8 cellular contexts compared by ENCODE assay signal in the genomic region with DNA sequence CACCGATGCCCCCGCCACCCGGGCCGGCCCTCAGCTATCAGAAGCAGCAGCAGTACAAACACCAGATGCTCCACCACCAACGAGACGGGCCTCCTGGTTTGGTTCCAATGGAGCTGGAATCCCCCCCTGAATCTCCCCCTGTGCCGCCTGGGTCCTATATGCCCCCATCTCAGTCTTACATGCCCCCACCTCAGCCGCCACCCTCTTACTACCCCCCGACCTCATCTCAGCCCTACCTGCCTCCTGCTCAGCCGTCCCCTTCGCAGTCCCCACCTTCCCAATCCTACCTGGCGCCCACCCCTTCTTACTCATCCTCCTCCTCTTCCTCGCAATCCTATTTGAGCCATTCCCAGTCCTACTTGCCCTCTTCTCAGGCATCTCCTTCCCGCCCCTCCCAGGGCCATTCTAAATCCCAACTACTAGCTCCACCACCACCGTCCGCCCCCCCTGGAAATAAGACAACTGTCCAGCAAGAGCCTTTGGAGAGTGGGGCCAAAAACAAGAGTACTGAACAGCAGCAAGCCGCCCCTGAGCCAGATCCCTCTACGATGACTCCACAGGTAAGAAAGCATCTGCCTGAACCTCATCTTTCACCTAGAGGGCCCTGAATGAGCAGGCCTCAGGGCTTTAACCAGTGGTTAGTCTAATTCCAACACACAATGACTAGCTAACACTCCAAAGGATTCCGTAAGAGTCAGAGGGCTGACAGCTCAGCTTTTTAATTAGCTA. TPM values are rescaled to one million over a fixed set of nuclear protein-coding genes. Genes with fewer than 3 reads are reported as not detected.
A peak's percentile ranks its signal among the peaks of the same experiment; 100 is the strongest.
DNase-seq lines count a peak whose midpoint lies in the region; ATAC-seq and TF ChIP-seq lines count a peak whose summit lies in the region.

No MANE protein-coding gene starts in this region.

- in situ Hi-C loops in mammary epithelial cell (cut with MboI; ENCODE audit: low sequenced_read_pairs in 2 of 2) = no loop called here

- peak overlapping the region; percentile 79 for H3K9ac ChIP-seq in mammary epithelial cell (ENCODE audit: insufficient read depth, low read length)

- DNase-seq in GM20000 (ENCODE audit: low spot score) = peak; percentile 15
- DNase-seq in RKO (ENCODE audit: low spot score) = peak; percentile 85
- DNase-seq in mammary epithelial cell = peak; percentile 67
- DNase-seq in left lung = peak in 1 of 2 donors; percentile 32
- DNase-seq in stimulated activated CD8-positive, alpha-beta memory T cell treated with anti-CD3 and anti-CD28 coated beads, Interleukin-7, amount 100 ng/mL, for 24 hours (ENCODE audit: low read depth) = peak; percentile 1
- DNase-seq in NCI-H510A treated with DMSO at 0.1 percent for 48 hours (lab: John Stamatoyannopoulos, UW) = no peak
- DNase-seq in NCI-H1694 (lab: John Stamatoyannopoulos, UW) = no peak

- CTCF ChIA-PET in mammary epithelial cell (lab: Charles Lee; ENCODE audit: low non-redundant PET) = interaction anchor here (0.6 to 0.7 kb wide), 4 partner anchors 41 to 455 kb away, joined by 3 to 5 read pairs (median 4); no protein-coding TSS in a partner anchor

- WGBS in mammary epithelial cell (ENCODE audit: low coverage, missing lambda C conversion rate) = 0% methylated on average over 6 of the region's 19 CpGs

- dilution Hi-C loops in mammary epithelial cell (cut with HindIII; ENCODE audit: low sequenced_read_pairs) = no loop called here

- H3K9me3 ChIP-seq in mammary epithelial cell (replicated peaks; ENCODE audit: insufficient read depth, low read length) = no peaks in the 10 kb centered on the region
- no peaks in the 10 kb centered on the region for H3K9me3 ChIP-seq in left lung

- H3K4me3 ChIP-seq in mammary epithelial cell (replicated peaks in 1 of 3; ENCODE audit: insufficient read depth in 1 of 3, low read depth in 2 of 3, low read length in 3 of 3) = peak overlapping the region; percentile 68 to 92 (median 86)
- H3K4me3 ChIP-seq in left lung = peak overlapping the region; percentile 66 to 75

- peaks cover 3% of the 10 kb centered on the region for H3K36me3 ChIP-seq in mammary epithelial cell (ENCODE audit: insufficient read depth, low read length)
- H3K36me3 ChIP-seq in left lung = no peaks in the 10 kb centered on the region

- H4K20me1 ChIP-seq in mammary epithelial cell (ENCODE audit: insufficient read depth, low read length) = no peaks in the 10 kb centered on the region

- TF ChIP-seq CTCF in GM20000 (IDR thresholded peaks at IDR 0.05; ENCODE audit: extremely low read depth, missing control alignments) (no peak), mammary epithelial cell (conservative IDR thresholded peaks at IDR 0.05 in 1 of 2, IDR thresholded peaks at IDR 0.05 in 1 of 2; ENCODE audit: extremely low read depth in 1 of 2, insufficient read depth in 1 of 2, low read depth in 1 of 2, low read length in 2 of 2) (no peak), left lung (IDR thresholded peaks at IDR 0.05) (no peak)

- H3K27ac ChIP-seq in mammary epithelial cell (ENCODE audit: insufficient read depth, low read depth, low read length) (peak overlapping the region; percentile 90), left lung (peak overlapping the region; percentile 81 to 94)

- H3K79me2 ChIP-seq in mammary epithelial cell (ENCODE audit: insufficient read depth, low read length) = peaks cover 56% of the 10 kb centered on the region

- H3K4me1 ChIP-seq in mammary epithelial cell (ENCODE audit: insufficient read depth, low read length) (peaks cover 10% of the 10 kb centered on the region), left lung (peaks cover 14 to 48% of the 10 kb centered on the region in 2 donors)

- no peaks in the 10 kb centered on the region for H3K27me3 ChIP-seq in mammary epithelial cell (ENCODE audit: insufficient read depth, low read length)
- H3K27me3 ChIP-seq in left lung = no peaks in the 10 kb centered on the region

- intact Hi-C loops in mammary epithelial cell (cut with micrococcal nuclease) = loop anchor here (1.0 to 5.0 kb wide), 2 partner anchors 52 to 155 kb away; a partner anchor contains a TSS
- intact Hi-C loops in left lung (cut with DNase I) = no loop called here

- H3K4me2 ChIP-seq in mammary epithelial cell (ENCODE audit: insufficient read depth, low read depth, low read length) = peak overlapping the region; percentile 98

- no TSS peak for BruUV-seq in mammary epithelial cell (replicated peaks; lab: Mats Ljungman, UMichigan)

- ATAC-seq in left lung (peak; percentile 6), HG02885 (IDR thresholded peaks at IDR 0.05; ENCODE audit: poor library complexity, unreplicated experiment) (no peak)

- H2AFZ ChIP-seq in mammary epithelial cell (ENCODE audit: low read depth, low read length) = peak overlapping the region; percentile 90

RNA-seq across cellular contexts. Expression of a gene that starts 0.9 kb away (rescaled TPM):
- total RNA-seq in mammary epithelial cell = 10 to 100 TPM; 38.7 to 52.4 TPM
- polyA plus RNA-seq in mammary epithelial cell = 7.5 TPM
- polyA minus RNA-seq in mammary epithelial cell = 63.5 TPM
- total RNA-seq in left lung = 10 to 100 TPM; 49.5 to 50.0 TPM

RNA-seq across cellular contexts. Expression of a gene that starts 51.0 kb away (rescaled TPM):
- total RNA-seq in mammary epithelial cell (10 to 100 TPM; 39.2 to 57.1 TPM), left lung (10 to 100 TPM; 48.9 to 50.3 TPM)
- 32.3 TPM for polyA plus RNA-seq in mammary epithelial cell
- polyA minus RNA-seq in mammary epithelial cell = 46.0 TPM

RNA-seq across cellular contexts. Expression of a gene that starts 51.1 kb away (rescaled TPM):
- total RNA-seq in mammary epithelial cell = 10 to 100 TPM; 39.3 to 51.8 TPM
- 38.5 TPM for polyA plus RNA-seq in mammary epithelial cell
- 61.9 TPM for polyA minus RNA-seq in mammary epithelial cell
- total RNA-seq in left lung = 10 to 100 TPM; 34.3 to 42.6 TPM

Comparison
In these comparisons a context has a peak if more than half of its experiments do, and no peak if none do; other contexts are left out.
1. DNase-seq: peak in GM20000 (single experiment), RKO (single experiment), mammary epithelial cell (single experiment) and stimulated activated CD8-positive, alpha-beta memory T cell treated with anti-CD3 and anti-CD28 coated beads, Interleukin-7, amount 100 ng/mL, for 24 hours (single experiment); none in NCI-H510A treated with DMSO at 0.1 percent for 48 hours (single experiment) and NCI-H1694 (single experiment).